ENCODE assay signal across 21 cellular contexts in the genomic region with DNA sequence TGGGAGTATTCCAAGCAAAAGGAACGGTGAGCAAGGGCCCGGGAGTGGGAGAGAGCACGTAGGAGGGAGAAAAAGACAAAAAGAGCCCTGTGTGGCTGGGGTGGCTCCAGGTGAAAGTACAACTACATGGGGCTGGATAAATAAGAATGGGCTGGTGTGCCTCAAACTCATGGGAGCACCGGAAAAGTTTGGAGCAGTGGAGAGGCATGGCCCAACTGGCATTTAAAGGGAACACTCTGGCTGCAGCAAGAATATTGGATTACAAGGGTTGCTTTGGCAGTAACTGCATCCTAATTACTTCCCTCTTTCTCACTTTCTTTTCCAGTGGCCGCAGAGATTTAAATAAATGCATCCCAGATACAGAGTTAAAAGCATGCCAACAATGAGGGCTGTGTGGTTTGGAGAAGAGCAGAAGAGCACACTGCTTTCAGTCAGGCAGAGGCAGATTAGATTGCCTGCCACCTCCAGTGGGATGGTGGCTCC. TPM values are rescaled to one million over a fixed set of nuclear protein-coding genes. Genes with fewer than 3 reads are reported as not detected.
A peak's percentile ranks its signal among the peaks of the same experiment; 100 is the strongest.
DNase-seq lines count a peak whose midpoint lies in the region; ATAC-seq, FAIRE-seq and TF ChIP-seq lines count a peak whose summit lies in the region.
"Had no signal": no experiment of that assay in that cellular context is flagged by ENCODE, and none has a peak within 500 bp of the region (broad histone marks: within the 10 kb centered on the region; RNA-seq: fewer than 3 reads in every experiment).

No MANE protein-coding gene starts in this region.

- TF ChIP-seq POLR2A in H1 (IDR thresholded peaks at IDR 0.05; ENCODE audit: control extremely low read depth in 1 of 2, low read depth in 2 of 2, low read length in 2 of 2), result no peak

- H3K27me3 ChIP-seq in Caco-2 (replicated peaks; ENCODE audit: control insufficient read depth, insufficient read depth, low read length) (no peaks in the 10 kb centered on the region), Panc1 (ENCODE audit: control insufficient read depth, insufficient read depth, low read length) (peaks cover 5% of the 10 kb centered on the region; the same call in 1 of the 2 replicates), H1 (replicated peaks in 1 of 4; ENCODE audit: control insufficient read depth in 3 of 4, extremely low read depth in 1 of 4, insufficient read depth in 3 of 4, low read length in 3 of 4) (no peaks in the 10 kb centered on the region), osteoblast (ENCODE audit: insufficient read depth, low read length) (peaks cover 6% of the 10 kb centered on the region), endodermal cell (ENCODE audit: control insufficient read depth, insufficient read depth, low read length, poor library complexity, severe bottlenecking) (no peaks in the 10 kb centered on the region)
- H3K27me3 ChIP-seq: brain microvascular endothelial cell, foreskin keratinocyte, tibial artery had no signal

- no peak overlapping the region for H3K56ac ChIP-seq in H1 (replicated peaks; ENCODE audit: insufficient read length, low read depth, low read length)

- H3K79me2 ChIP-seq in H1 (ENCODE audit: control insufficient read depth in 1 of 2, insufficient read depth in 2 of 2, low read length in 2 of 2) (no peaks in the 10 kb centered on the region), osteoblast (ENCODE audit: insufficient read depth, low read length) (no peaks in the 10 kb centered on the region)

- H2AK5ac ChIP-seq in H1 (ENCODE audit: low read depth, low read length), result no peak overlapping the region

- H4K5ac ChIP-seq in H1 (ENCODE audit: insufficient read length, low read depth, low read length), result no peak overlapping the region

- no peak for FAIRE-seq in H1 (lab: Jason Lieb, UNC)

- no peak overlapping the region for H2BK120ac ChIP-seq in H1 (replicated peaks; ENCODE audit: low read depth, low read length)

- H3K4me3 Mint-ChIP-seq in Caco-2 (ENCODE audit: unreplicated experiment) (no peak overlapping the region), endodermal cell (no peak overlapping the region)
- H3K4me3 Mint-ChIP-seq: activated T-helper 1 cell treated with anti-CD3 and anti-CD28 coated beads, Interleukin-12 subunit alpha, Interleukin-12 subunit beta, Interleukin-2, Interleukin-4 antibody, amounts not matched to agents 30 ng/mL and 10 ng/mL and 1 ng/mL, durations not matched to agents 14 hours and 24 hours and 36 hours had no signal

- H3K27ac ChIP-seq in Panc1 (ENCODE audit: low read length) (no peak overlapping the region), H1 (ENCODE audit: low read depth, low read length) (no peak overlapping the region), osteoblast (ENCODE audit: low read depth, low read length) (no peak overlapping the region), endodermal cell (ENCODE audit: low read depth, low read length) (no peak overlapping the region)
- H3K27ac ChIP-seq: brain microvascular endothelial cell, coronary artery, foreskin keratinocyte, tibial artery had no signal

- H4K20me1 ChIP-seq in H1 (replicated peaks in 1 of 2; ENCODE audit: control insufficient read depth in 1 of 2, insufficient read depth in 2 of 2, low read length in 2 of 2), result no peaks in the 10 kb centered on the region
- H4K20me1 ChIP-seq in osteoblast (ENCODE audit: insufficient read depth, low read length), result no peaks in the 10 kb centered on the region

- no peak overlapping the region for H3K4me3 ChIP-seq in Caco-2 (ENCODE audit: low read depth, low read length)
- no peak overlapping the region for H3K4me3 ChIP-seq in Panc1 (ENCODE audit: low read depth in 2 of 2, low read length in 2 of 2)
- H3K4me3 ChIP-seq in H1 (ENCODE audit: extremely low read depth in 1 of 4, insufficient read depth in 2 of 4, low read depth in 3 of 4, low read length in 4 of 4), result no peak overlapping the region
- no peak overlapping the region for H3K4me3 ChIP-seq in osteoblast (ENCODE audit: insufficient read depth, low read length)
- no peak overlapping the region for H3K4me3 ChIP-seq in endodermal cell (ENCODE audit: low read length)
- H3K4me3 ChIP-seq: coronary artery, tibial artery had no signal

- H3K36me3 ChIP-seq in Caco-2 (ENCODE audit: control insufficient read depth, insufficient read depth, low read length) (no peaks in the 10 kb centered on the region), Panc1 (ENCODE audit: control insufficient read depth, insufficient read depth, low read length) (no peaks in the 10 kb centered on the region), H1 (ENCODE audit: control insufficient read depth in 2 of 4, insufficient read depth in 4 of 4, low read length in 3 of 4) (no peaks in the 10 kb centered on the region), osteoblast (ENCODE audit: insufficient read depth, low read length) (no peaks in the 10 kb centered on the region), endodermal cell (ENCODE audit: control insufficient read depth, insufficient read depth, low read length) (no peaks in the 10 kb centered on the region)
- H3K36me3 ChIP-seq: brain microvascular endothelial cell, tibial artery had no signal

- no peak overlapping the region for H4K8ac ChIP-seq in H1 (ENCODE audit: extremely low read depth, insufficient read depth, low read length)

- BruUV-seq in Caco-2 (replicated peaks; lab: Mats Ljungman, UMichigan), result no TSS peak
- BruUV-seq in Panc1 (replicated peaks; lab: Mats Ljungman, UMichigan), result no TSS peak

- no peak overlapping the region for H3K23ac ChIP-seq in H1 (ENCODE audit: insufficient read length)

- no peak overlapping the region for H3K4ac ChIP-seq in H1 (replicated peaks; ENCODE audit: insufficient read length, low read depth, low read length)

- no peak for TF ChIP-seq RAD21 in H1 (IDR thresholded peaks at IDR 0.05 in 1 of 2, conservative IDR thresholded peaks at IDR 0.05 in 1 of 2; ENCODE audit: low read depth in 2 of 2, low read length in 2 of 2)

- H2BK12ac ChIP-seq in H1 (ENCODE audit: low read depth, low read length), result no peak overlapping the region

- peak overlapping the region; percentile 1 for H3K27ac Mint-ChIP-seq in Caco-2 (ENCODE audit: unreplicated experiment)
- no peak overlapping the region for H3K27ac Mint-ChIP-seq in endodermal cell
- H3K27ac Mint-ChIP-seq: activated naive CD4-positive, alpha-beta T cell treated with anti-CD3 and anti-CD28 coated beads, Interleukin-2, amount 50 U/mL, for 72 hours; activated T-helper 1 cell treated with anti-CD3 and anti-CD28 coated beads, Interleukin-12 subunit alpha, Interleukin-12 subunit beta, Interleukin-2, Interleukin-4 antibody, amounts not matched to agents 30 ng/mL and 10 ng/mL and 1 ng/mL, durations not matched to agents 14 hours and 24 hours and 36 hours had no signal

- POLR2A ChIA-PET in Caco-2 (lab: Charles Lee), result no interaction called here
- POLR2A ChIA-PET in Panc1 (lab: Charles Lee), result no interaction called here
- POLR2A ChIA-PET in H1 (lab: Charles Lee; ENCODE audit: partially characterized antibody), result interaction anchor here (0.9 kb wide), 1 partner anchor 9 kb away, joined by 3 read pairs; no protein-coding TSS in a partner anchor

- H3K9me3 ChIP-seq in Caco-2, result no peaks in the 10 kb centered on the region
- H3K9me3 ChIP-seq in Panc1 (ENCODE audit: control insufficient read depth, insufficient read depth, low read depth, low read length), result no peaks in the 10 kb centered on the region
- no peaks in the 10 kb centered on the region for H3K9me3 ChIP-seq in H1 (ENCODE audit: insufficient read depth in 2 of 2, low read depth in 1 of 2, low read length in 1 of 2)
- H3K9me3 ChIP-seq in osteoblast (ENCODE audit: low read depth, low read length), result no peaks in the 10 kb centered on the region
- H3K9me3 ChIP-seq in endodermal cell (ENCODE audit: control insufficient read depth, low read length), result no peaks in the 10 kb centered on the region
- H3K9me3 ChIP-seq: tibial artery had no signal

- 80% methylated on average over 5 of the region's 5 CpGs; no CpG with 5 or more reads in 1 of the 2 experiments for WGBS in H1 (ENCODE audit: extremely low coverage in 1 of 2, insufficient coverage in 1 of 2, insufficient read length in 1 of 2, insufficient replicate concordance in 2 of 2, low coverage in 1 of 2, low lambda C conversion rate in 2 of 2, missing lambda C conversion rate in 1 of 2), 2 experiments
- 82 to 89% methylated on average over 3 to 5 of the region's 5 CpGs for WGBS in endodermal cell (ENCODE audit: insufficient coverage in 1 of 2, insufficient read length in 1 of 2), 2 experiments

- H2BK5ac ChIP-seq in H1 (ENCODE audit: low read depth, low read length), result no peak overlapping the region

- peak; percentile 33; the same call in 1 of the 2 replicates for ATAC-seq in Panc1
- ATAC-seq in HG03521 (IDR thresholded peaks at IDR 0.05; ENCODE audit: unreplicated experiment), result no peak
- no peak for ATAC-seq in GM21528 (IDR thresholded peaks at IDR 0.05; ENCODE audit: low FRiP score, unreplicated experiment)
- ATAC-seq: activated CD4-positive, CD25-positive, alpha-beta regulatory T cell treated with anti-CD3 and anti-CD28 coated beads, Interleukin-2, amount 50 U/mL, for 24 hours; activated naive CD4-positive, alpha-beta T cell treated with anti-CD3 and anti-CD28 coated beads, Interleukin-2, amount 50 U/mL, for 72 hours; foreskin keratinocyte had no signal

- intact Hi-C loops in Caco-2 (cut with micrococcal nuclease; ENCODE audit: unreplicated experiment) (no loop called here), Panc1 (cut with micrococcal nuclease; ENCODE audit: unreplicated experiment) (no loop called here)

- no peaks in the 10 kb centered on the region; the same call in 1 of the 2 replicates for H3K23me2 ChIP-seq in H1 (ENCODE audit: low read depth, low read length)

- H3K4me2 ChIP-seq in H1 (ENCODE audit: insufficient read depth in 1 of 2, low read depth in 2 of 2, low read length in 2 of 2) (no peak overlapping the region), osteoblast (ENCODE audit: insufficient read depth, low read length) (no peak overlapping the region)

- H3K4me1 Mint-ChIP-seq in Caco-2 (ENCODE audit: low read depth, unreplicated experiment), result peaks cover 48% of the 10 kb centered on the region
- peaks cover 19% of the 10 kb centered on the region for H3K4me1 Mint-ChIP-seq in endodermal cell

- no peak overlapping the region for H3K9ac ChIP-seq in H1 (replicated peaks in 1 of 4; ENCODE audit: extremely low read depth in 1 of 4, low read depth in 3 of 4, low read length in 3 of 4)
- no peak overlapping the region for H3K9ac ChIP-seq in endodermal cell (ENCODE audit: extremely low read depth, low read length, poor library complexity, severe bottlenecking)

- TF ChIP-seq CTCF in Caco-2 (IDR thresholded peaks at IDR 0.05; ENCODE audit: insufficient read depth in 1 of 2, low read depth in 1 of 2, low read length in 1 of 2, severe bottlenecking in 1 of 2, unreplicated experiment in 1 of 2), result no peak
- TF ChIP-seq CTCF in Panc1 (IDR thresholded peaks at IDR 0.05), result no peak
- TF ChIP-seq CTCF in H1 (IDR thresholded peaks at IDR 0.05; ENCODE audit: control extremely low read depth in 1 of 3, insufficient read depth in 1 of 3, low read depth in 1 of 3, low read length in 3 of 3), result no peak
- no peak for TF ChIP-seq CTCF in osteoblast (IDR thresholded peaks at IDR 0.05; ENCODE audit: extremely low read depth, low read depth, low read length)
- no peak for TF ChIP-seq CTCF in endodermal cell (conservative IDR thresholded peaks at IDR 0.05)

- DNase-seq in Caco-2 (no peak), Panc1 (ENCODE audit: low read depth, low spot score) (no peak), H1 (ENCODE audit: low read depth in 1 of 2, low spot score in 2 of 2) (no peak), osteoblast (ENCODE audit: insufficient read length, low spot score, missing footprints) (no peak), GM03348 (ENCODE audit: low spot score) (no peak), endodermal cell (no peak)
- DNase-seq: brain microvascular endothelial cell, foreskin keratinocyte, Kasumi-1, kidney, midbrain, NCI-H2171, retina, T1000, tibial artery had no signal

- CTCF ChIA-PET in Caco-2 (lab: Charles Lee), result no interaction called here
- CTCF ChIA-PET in Panc1 (lab: Charles Lee), result no interaction called here
- CTCF ChIA-PET in H1 (lab: Charles Lee; ENCODE audit: partially characterized antibody), result interaction anchor here (1.1 kb wide), 1 partner anchor 173 kb away, joined by 3 read pairs; no protein-coding TSS in a partner anchor

- H3K4me1 ChIP-seq in Caco-2, result peaks cover 65% of the 10 kb centered on the region
- no peaks in the 10 kb centered on the region for H3K4me1 ChIP-seq in Panc1 (ENCODE audit: control insufficient read depth, insufficient read depth, low read length)
- peaks cover 0 to 5% (median 3%) of the 10 kb centered on the region in 4 experiments; a peak in 3 of 7 replicates for H3K4me1 ChIP-seq in H1 (replicated peaks in 1 of 4; ENCODE audit: control insufficient read depth in 3 of 4, insufficient read depth in 4 of 4, low read length in 3 of 4)
- H3K4me1 ChIP-seq in osteoblast (ENCODE audit: insufficient read depth, low read length), result no peaks in the 10 kb centered on the region
- no peaks in the 10 kb centered on the region for H3K4me1 ChIP-seq in endodermal cell (ENCODE audit: control insufficient read depth, insufficient read depth, low read length)

- H3K36me3 Mint-ChIP-seq in Caco-2 (ENCODE audit: insufficient read depth, unreplicated experiment) (peaks cover 7% of the 10 kb centered on the region), endodermal cell (ENCODE audit: low read depth) (no peaks in the 10 kb centered on the region)
- H3K36me3 Mint-ChIP-seq: activated naive CD4-positive, alpha-beta T cell treated with anti-CD3 and anti-CD28 coated beads, Interleukin-2, amount 50 U/mL, for 72 hours had no signal

- no peak for TF ChIP-seq EP300 in H1 (IDR thresholded peaks at IDR 0.05; ENCODE audit: borderline replicate concordance in 1 of 2, low read depth in 2 of 2, low read length in 2 of 2)

- H2BK20ac ChIP-seq in H1 (ENCODE audit: low read length), result no peak overlapping the region

- H3K14ac ChIP-seq in H1 (ENCODE audit: insufficient read length), result no peak overlapping the region

- no peaks in the 10 kb centered on the region for H3K9me3 Mint-ChIP-seq in Caco-2 (ENCODE audit: unreplicated experiment)
- H3K9me3 Mint-ChIP-seq in endodermal cell, result no peaks in the 10 kb centered on the region
- H3K9me3 Mint-ChIP-seq: activated naive CD4-positive, alpha-beta T cell treated with anti-CD3 and anti-CD28 coated beads, Interleukin-2, amount 50 U/mL, for 72 hours; activated T-helper 1 cell treated with anti-CD3 and anti-CD28 coated beads, Interleukin-12 subunit alpha, Interleukin-12 subunit beta, Interleukin-2, Interleukin-4 antibody, amounts not matched to agents 30 ng/mL and 10 ng/mL and 1 ng/mL, durations not matched to agents 14 hours and 24 hours and 36 hours had no signal

- peak overlapping the region; percentile 92 for H2AFZ ChIP-seq in H1 (ENCODE audit: low read length)
- peak overlapping the region; percentile 7 for H2AFZ ChIP-seq in osteoblast (ENCODE audit: low read length)

- no peak overlapping the region for H2BK15ac ChIP-seq in H1 (ENCODE audit: low read length)

- in situ Hi-C loops in Panc1 (cut with HindIII; ENCODE audit: low pct_unique_long_range_greater_than_20kb, low sequenced_read_pairs), result no loop called here

- no peak overlapping the region for H4K91ac ChIP-seq in H1 (replicated peaks; ENCODE audit: insufficient read length, low read length)

- no peak overlapping the region for H3K18ac ChIP-seq in H1 (ENCODE audit: extremely low read depth, low read length)

- no peaks in the 10 kb centered on the region for H3K79me1 ChIP-seq in H1 (ENCODE audit: low read depth, low read length)

- H3K27me3 Mint-ChIP-seq in Caco-2 (ENCODE audit: insufficient read depth, unreplicated experiment) (no peaks in the 10 kb centered on the region), endodermal cell (ENCODE audit: insufficient read depth) (no peaks in the 10 kb centered on the region)

RNA-seq across cellular contexts. Expression of gene HERPUD2, which starts 39.1 kb away (rescaled TPM):
- 25.2 and 29.6 TPM in 2 replicates for total RNA-seq in Caco-2 (2022)
- total RNA-seq in Panc1 (2021; ENCODE audit: unreplicated experiment), result 36.4 TPM
- 41.5 TPM for polyA plus RNA-seq in Panc1 (2012; ENCODE audit: insufficient read length)
- 15.6 and 18.3 TPM in 2 replicates for total RNA-seq in H1 (2021; fragmentation: NEBNext Ultra II Directional; extraction: Animal tissue kit (Norgen Biotek cat#: 25700))
- polyA plus RNA-seq in H1 (2011; rRNA removed), result 27.3 and 28.7 TPM in 2 replicates
- 23.1 TPM for polyA plus RNA-seq in H1 (2011; cell fraction: cytosol; rRNA removed)
- polyA plus RNA-seq in H1 (2011; cell fraction: nucleus; rRNA removed), result 32.2 TPM
- polyA plus RNA-seq in H1 (2012, experiment 1 of 2), result 11.1 to 19.8 TPM (median 14.7 TPM) in 4 replicates
- 4.5 TPM for polyA plus RNA-seq in H1 (2012, experiment 2 of 2)
- polyA plus RNA-seq in H1 (2013, experiment 1 of 2), result 15.0 TPM
- 16.9 TPM for polyA plus RNA-seq in H1 (2013, experiment 2 of 2)
- polyA minus RNA-seq in H1 (2011; rRNA and poly(A)+ RNA removed), result 77.2 and 77.4 TPM in 2 replicates
- polyA minus RNA-seq in H1 (2011; cell fraction: cytosol; rRNA and poly(A)+ RNA removed), result 26.1 TPM
- polyA minus RNA-seq in H1 (2011; cell fraction: nucleus; rRNA and poly(A)+ RNA removed), result 49.5 TPM
- total RNA-seq in osteoblast, result 26.8 and 32.9 TPM in 2 replicates
- 10 to 100 TPM; 24.2 to 30.1 TPM for total RNA-seq in endodermal cell
- polyA plus RNA-seq in endodermal cell (2013, experiment 1 of 2), result 33.8 TPM
- 36.4 TPM for polyA plus RNA-seq in endodermal cell (2013, experiment 2 of 2)
